ENCODE assay signal across 12 cellular contexts in the genomic region with DNA sequence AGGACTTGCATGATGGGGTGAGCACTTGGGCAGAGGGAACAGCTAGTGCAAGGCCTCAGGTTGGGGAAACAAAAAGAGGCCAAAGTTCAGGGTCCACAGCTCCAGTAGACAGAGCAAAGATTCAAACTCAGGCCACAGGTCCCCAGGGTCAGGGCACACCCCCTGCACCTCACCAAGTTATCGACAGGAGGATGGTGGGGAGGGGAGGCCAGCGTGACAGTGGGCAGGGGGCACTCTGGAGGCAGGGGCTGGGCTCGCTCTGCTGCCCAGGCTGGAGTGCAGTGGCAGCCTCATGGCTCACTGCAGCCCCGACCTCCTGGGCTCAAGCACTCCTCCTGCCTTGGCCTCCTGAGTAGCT. TPM values are rescaled to one million over a fixed set of nuclear protein-coding genes. Genes with fewer than 3 reads are reported as not detected.
A peak's percentile ranks its signal among the peaks of the same experiment; 100 is the strongest.
DNase-seq lines count a peak whose midpoint lies in the region; ATAC-seq and TF ChIP-seq lines count a peak whose summit lies in the region.
"Had no signal": no experiment of that assay in that cellular context is flagged by ENCODE, and none has a peak within 500 bp of the region (broad histone marks: within the 10 kb centered on the region; RNA-seq: fewer than 3 reads in every experiment).

No MANE protein-coding gene starts in this region.

- no peak for TF ChIP-seq CTCF in Calu3 (IDR thresholded peaks at IDR 0.05; ENCODE audit: unreplicated experiment)
- no peak for TF ChIP-seq CTCF in HL-60 (IDR thresholded peaks at IDR 0.05; ENCODE audit: insufficient read depth, low read length)
- no peak for TF ChIP-seq CTCF in osteocyte (IDR thresholded peaks at IDR 0.05)
- TF ChIP-seq CTCF in GM13976 (IDR thresholded peaks at IDR 0.05; ENCODE audit: borderline replicate concordance, control extremely low read depth, extremely low read depth, insufficient read depth, missing control alignments): no peak

- peak overlapping the region; percentile 81 for H3K27ac ChIP-seq in HL-60 (replicated peaks)

- H3K4me3 ChIP-seq in HL-60 (replicated peaks; ENCODE audit: insufficient read depth, low read length): no peak overlapping the region

- no TSS peak for BruUV-seq in Calu3 (replicated peaks; lab: Mats Ljungman, UMichigan)

- H3K27ac Mint-ChIP-seq in Calu3 (ENCODE audit: unreplicated experiment): peak overlapping the region; percentile 96
- H3K27ac Mint-ChIP-seq in osteocyte (ENCODE audit: unreplicated experiment): peak overlapping the region; percentile 18

- intact Hi-C loops in Calu3 (cut with micrococcal nuclease; ENCODE audit: unreplicated experiment): no loop called here

- in situ Hi-C loops in GM13976 (cut with MboI; ENCODE audit: low sequenced_read_pairs, unreplicated experiment): no loop called here

- no peak overlapping the region for H3K4me3 Mint-ChIP-seq in Calu3 (ENCODE audit: low read depth, unreplicated experiment)
- H3K4me3 Mint-ChIP-seq in osteocyte (ENCODE audit: unreplicated experiment): no peak overlapping the region

- peaks cover 55% of the 10 kb centered on the region for H3K4me1 Mint-ChIP-seq in Calu3 (ENCODE audit: low read depth, unreplicated experiment)
- peaks cover 49% of the 10 kb centered on the region for H3K4me1 Mint-ChIP-seq in osteocyte (ENCODE audit: unreplicated experiment)

- peak; percentile 34 for ATAC-seq in left lobe of liver
- no peak for ATAC-seq in GM21723 (IDR thresholded peaks at IDR 0.05; ENCODE audit: unreplicated experiment)
- no peak for ATAC-seq in HG03139 (IDR thresholded peaks at IDR 0.05; ENCODE audit: unreplicated experiment)

- CTCF ChIA-PET in Calu3 (lab: Charles Lee): interaction anchor here (0.6 kb wide), 1 partner anchor 88 kb away, joined by 5 read pairs; a partner anchor contains a TSS

- H3K27me3 ChIP-seq in HL-60 (ENCODE audit: insufficient read depth, poor library complexity, severe bottlenecking): no peaks in the 10 kb centered on the region

- peaks cover 8% of the 10 kb centered on the region for H3K27me3 Mint-ChIP-seq in Calu3 (ENCODE audit: unreplicated experiment)
- no peaks in the 10 kb centered on the region for H3K27me3 Mint-ChIP-seq in osteocyte (ENCODE audit: unreplicated experiment)

- H3K36me3 Mint-ChIP-seq in Calu3 (ENCODE audit: insufficient read depth, unreplicated experiment) (peaks cover 25% of the 10 kb centered on the region), osteocyte (ENCODE audit: unreplicated experiment) (no peaks in the 10 kb centered on the region)

- H3K9me3 Mint-ChIP-seq in Calu3 (ENCODE audit: low read depth, unreplicated experiment) (no peaks in the 10 kb centered on the region), osteocyte (ENCODE audit: unreplicated experiment) (no peaks in the 10 kb centered on the region)

- DNase-seq in Calu3 (no peak), HL-60 (ENCODE audit: low read depth in 1 of 2, low spot score in 1 of 2) (no peak), left lobe of liver (ENCODE audit: low spot score) (peak; percentile 73), osteocyte (ENCODE audit: extremely low spot score, unreplicated experiment) (no peak), GM13976 (ENCODE audit: low spot score) (no peak)
- DNase-seq: Kasumi-1, NCI-H1417, NCI-H1930, NCI-H510A treated with DMSO at 0.1 percent for 48 hours, SIG-M5 had no signal

RNA-seq across cellular contexts. Expression of a gene that starts 32.4 kb away (rescaled TPM):
- total RNA-seq in Calu3 (2022): 48.7 and 48.9 TPM in 2 replicates
- 40.3 TPM for total RNA-seq in left lobe of liver
- 69.6 and 74.7 TPM in 2 replicates for total RNA-seq in osteocyte

RNA-seq across cellular contexts. Expression of a gene that starts 33.9 kb away (rescaled TPM):
- total RNA-seq in Calu3 (2022) (0.61 and 1.4 TPM in 2 replicates), left lobe of liver (1.1 TPM), osteocyte (1.7 and 2.9 TPM in 2 replicates)
